Comparison of ENCODE assay signal across 11 cellular contexts in the genomic region with DNA sequence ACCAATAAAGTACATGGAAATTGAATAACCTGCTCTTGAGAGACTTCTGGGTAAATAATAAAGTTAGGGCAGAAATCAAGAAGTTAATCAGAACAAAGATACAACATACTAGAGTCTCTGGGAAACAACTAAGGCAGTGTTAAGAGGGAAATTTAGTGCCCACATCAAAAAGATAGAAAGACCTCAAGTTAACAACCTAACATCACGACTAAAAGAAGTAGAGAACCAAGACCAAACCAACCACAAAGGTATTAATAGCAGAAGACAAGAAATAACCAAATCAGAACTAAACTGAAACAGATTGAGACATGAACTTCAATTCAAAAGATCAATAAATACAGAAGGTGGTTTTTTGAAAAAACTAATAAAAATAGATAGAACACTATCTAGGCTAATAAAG.
"Had no signal": no experiment of that assay in that cellular context is flagged by ENCODE, and none has a peak within 500 bp of the region (broad histone marks: within the 10 kb centered on the region; RNA-seq: fewer than 3 reads in every experiment).

No MANE protein-coding gene starts in this region.

- H3K36me3 ChIP-seq: HAP-1 had no signal

- DNase-seq: GM23248, GOT3, H7, H9, HCEC 1CT, HFFc6 had no signal

- H2AFZ ChIP-seq: GM23248, GM23338 had no signal

- ATAC-seq: GM23338, HCT116 had no signal

- H3K4me2 ChIP-seq: GM23338 had no signal

- H3K9ac ChIP-seq: GM23248 had no signal

- FAIRE-seq: H1, H54 had no signal

- H3K9me3 ChIP-seq: HAP-1 had no signal

- H3K4me1 ChIP-seq: HAP-1 had no signal

- H3K27ac ChIP-seq: GM23248 had no signal

- H3K4me3 ChIP-seq: GM23248, GM23338, HAP-1 had no signal
